ENCODE assay signal across 10 cellular contexts in genomic region chr7:134298902-134299683, GRCh38. TPM values are rescaled to one million over a fixed set of nuclear protein-coding genes. Genes with fewer than 3 reads are reported as not detected.
A peak's percentile ranks its signal among the peaks of the same experiment; 100 is the strongest.
DNase-seq lines count a peak whose midpoint lies in the region; ATAC-seq and TF ChIP-seq lines count a peak whose summit lies in the region.
"Had no signal": no experiment of that assay in that cellular context is flagged by ENCODE, and none has a peak within 500 bp of the region (broad histone marks: within the 10 kb centered on the region; RNA-seq: fewer than 3 reads in every experiment).

No MANE protein-coding gene starts in this region.

- H2AFZ ChIP-seq in smooth muscle cell (ENCODE audit: low read depth): no peak overlapping the region

- H3K4me3 Mint-ChIP-seq in glutamatergic neuron (ENCODE audit: unreplicated experiment): no peak overlapping the region

- ATAC-seq in HG03460 (IDR thresholded peaks at IDR 0.05; ENCODE audit: unreplicated experiment): peak; percentile 68

- no peaks in the 10 kb centered on the region for H4K20me1 ChIP-seq in smooth muscle cell (ENCODE audit: low read depth)

- H3K27me3 ChIP-seq in smooth muscle cell (ENCODE audit: low read depth): no peaks in the 10 kb centered on the region

- H3K4me3 ChIP-seq in smooth muscle cell: no peak overlapping the region

- H3K27ac ChIP-seq in angular gyrus (ENCODE audit: low read depth, low read length) (peak overlapping the region; percentile 69), smooth muscle cell (ENCODE audit: low read depth) (no peak overlapping the region)
- H3K27ac ChIP-seq: WERI-Rb-1 had no signal

- DNase-seq in DMS79 treated with DMSO at 0.1 percent for 48 hours (lab: John Stamatoyannopoulos, UW): peak; percentile 70
- DNase-seq in midbrain (lab: John Stamatoyannopoulos, UW): peak; percentile 89
- no peak for DNase-seq in islet precursor cell
- no peak for DNase-seq in smooth muscle cell (lab: John Stamatoyannopoulos, UW; ENCODE audit: unreplicated experiment)
- DNase-seq in glutamatergic neuron: no peak
- DNase-seq in cortex of kidney (lab: John Stamatoyannopoulos, UW): no peak
- DNase-seq: activated naive CD4-positive, alpha-beta T cell treated with anti-CD3 and anti-CD28 coated beads, Interleukin-2, amount 50 U/mL, for 16 hours; WERI-Rb-1 had no signal

- no peaks in the 10 kb centered on the region for H3F3A ChIP-seq in smooth muscle cell (ENCODE audit: low read depth)

- H3K4me1 Mint-ChIP-seq in glutamatergic neuron (ENCODE audit: low read depth, unreplicated experiment): no peaks in the 10 kb centered on the region

- 80% methylated on average over 10 of the region's 10 CpGs for WGBS in smooth muscle cell (ENCODE audit: low lambda C conversion rate)

- peaks cover 11% of the 10 kb centered on the region for H3K36me3 ChIP-seq in smooth muscle cell (ENCODE audit: low read depth)

- H3K9ac ChIP-seq in smooth muscle cell (ENCODE audit: low read depth): no peak overlapping the region

- H3K27me3 Mint-ChIP-seq in glutamatergic neuron (ENCODE audit: unreplicated experiment): no peaks in the 10 kb centered on the region

- peaks cover 11% of the 10 kb centered on the region for H3K36me3 Mint-ChIP-seq in glutamatergic neuron (ENCODE audit: unreplicated experiment)

- no peaks in the 10 kb centered on the region for H3K9me3 Mint-ChIP-seq in glutamatergic neuron (ENCODE audit: unreplicated experiment)

- no peak overlapping the region for H3K4me2 ChIP-seq in smooth muscle cell

- H3K27ac Mint-ChIP-seq in glutamatergic neuron (ENCODE audit: unreplicated experiment): no peak overlapping the region

- TF ChIP-seq CTCF in smooth muscle cell (IDR thresholded peaks at IDR 0.05; ENCODE audit: borderline replicate concordance, insufficient read depth, poor library complexity, severe bottlenecking) (no peak), glutamatergic neuron (IDR thresholded peaks at IDR 0.05; ENCODE audit: partially characterized antibody, unreplicated experiment) (no peak)

- H3K4me1 ChIP-seq in smooth muscle cell (ENCODE audit: low read depth): no peaks in the 10 kb centered on the region

- H3K9me3 ChIP-seq in smooth muscle cell (replicated peaks; ENCODE audit: low read depth): no peaks in the 10 kb centered on the region

- no peaks in the 10 kb centered on the region for H3K79me2 ChIP-seq in smooth muscle cell (ENCODE audit: low read depth)

RNA-seq across cellular contexts. Expression of gene SLC35B4, which starts 17.6 kb away (rescaled TPM):
- total RNA-seq in smooth muscle cell (14.5 and 21.3 TPM in 2 replicates), glutamatergic neuron (ENCODE audit: unreplicated experiment) (40.9 TPM)
- polyA plus RNA-seq in smooth muscle cell: 19.8 and 26.7 TPM in 2 replicates

Comparison
In these comparisons a context has a peak if more than half of its experiments do, and no peak if none do; other contexts are left out.
1. DNase-seq: peak in DMS79 treated with DMSO at 0.1 percent for 48 hours (single experiment) and midbrain (single experiment); none in islet precursor cell (single experiment), smooth muscle cell (single experiment), glutamatergic neuron (single experiment) and cortex of kidney (single experiment).